10 cellular contexts compared by ENCODE assay signal in the genomic region with DNA sequence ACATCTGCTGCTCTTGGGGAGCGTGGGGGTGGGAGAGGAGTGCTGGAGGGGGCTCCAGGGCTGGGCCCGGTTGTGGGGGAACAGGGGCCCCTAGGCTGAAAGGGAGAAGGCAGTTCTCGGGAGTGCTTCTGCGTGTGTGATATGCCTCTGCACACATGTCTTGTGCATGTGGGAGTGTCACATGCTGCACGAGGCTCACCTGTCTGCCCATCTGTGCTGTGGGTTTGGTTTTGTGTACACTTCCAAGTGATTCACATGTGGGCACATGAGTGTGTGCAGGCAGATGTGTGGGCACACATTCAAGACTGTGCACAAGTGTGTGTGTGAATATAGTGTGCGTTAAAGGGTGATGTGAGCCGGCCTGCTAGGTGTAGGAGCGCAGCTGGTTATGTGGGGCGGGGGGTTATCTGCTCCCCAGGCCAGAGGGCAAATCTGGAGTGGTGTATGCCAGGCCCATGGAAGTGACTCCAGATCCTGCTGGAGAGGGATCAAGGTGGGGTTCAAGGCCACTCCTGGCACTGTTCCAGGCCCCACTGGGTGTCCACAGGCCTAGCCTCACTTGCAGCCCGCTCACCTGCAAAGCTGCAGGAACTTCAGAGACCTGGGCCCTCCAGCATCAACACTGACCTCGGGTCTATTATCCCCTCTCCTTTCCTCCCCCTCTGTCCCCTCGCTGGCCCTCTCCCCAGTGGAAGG. TPM values are rescaled to one million over a fixed set of nuclear protein-coding genes. Genes with fewer than 3 reads are reported as not detected.
DNase-seq lines count a peak whose midpoint lies in the region; ATAC-seq, FAIRE-seq and TF ChIP-seq lines count a peak whose summit lies in the region.
"Had no signal": no experiment of that assay in that cellular context is flagged by ENCODE, and none has a peak within 500 bp of the region (broad histone marks: within the 10 kb centered on the region; RNA-seq: fewer than 3 reads in every experiment).

No MANE protein-coding gene starts in this region.

- no peak for TF ChIP-seq POLR2A in ovary (IDR thresholded peaks at IDR 0.05)

- peak overlapping the region; percentile 94 for H3K4me2 ChIP-seq in PC-3 (ENCODE audit: low read length)

- TF ChIP-seq CTCF in A673 (conservative IDR thresholded peaks at IDR 0.05; ENCODE audit: low read depth, low read length): no peak
- TF ChIP-seq CTCF in PC-3 (conservative IDR thresholded peaks at IDR 0.05; ENCODE audit: low read depth, low read length): no peak
- no peak for TF ChIP-seq CTCF in fibroblast of pulmonary artery (IDR thresholded peaks at IDR 0.05; ENCODE audit: low read length, missing control alignments)
- no peak for TF ChIP-seq CTCF in ovary (IDR thresholded peaks at IDR 0.05)

- no peak for ATAC-seq in PC-3
- ATAC-seq in HG03442 (IDR thresholded peaks at IDR 0.05; ENCODE audit: unreplicated experiment): no peak

- BruUV-seq in A673 (replicated peaks; lab: Mats Ljungman, UMichigan): TSS peak; percentile 22
- BruUV-seq in PC-3 (replicated peaks; lab: Mats Ljungman, UMichigan): no TSS peak

- TF ChIP-seq EP300 in ovary (IDR thresholded peaks at IDR 0.05): no peak

- peaks cover 64% of the 10 kb centered on the region for H3K4me1 ChIP-seq in A673 (ENCODE audit: insufficient read depth, low read length, poor library complexity, severe bottlenecking)
- H3K4me1 ChIP-seq in PC-3 (ENCODE audit: insufficient read depth, low read length): peaks cover 32% of the 10 kb centered on the region
- H3K4me1 ChIP-seq in ovary (ENCODE audit: insufficient read depth): peaks cover 24% of the 10 kb centered on the region

- 44 to 61% (median 52%) methylated on average over 12 of the region's 12 CpGs for WGBS in ovary, 3 donors

- H2AFZ ChIP-seq in PC-3 (ENCODE audit: low read length): no peak overlapping the region

- H3K27me3 ChIP-seq in A673 (replicated peaks; ENCODE audit: insufficient read depth, low read depth, low read length, poor library complexity) (no peaks in the 10 kb centered on the region), PC-3 (ENCODE audit: low read length) (no peaks in the 10 kb centered on the region), ovary (no peaks in the 10 kb centered on the region)

- no peak overlapping the region for H3K9ac ChIP-seq in PC-3 (ENCODE audit: low read length)

- H3K9me2 ChIP-seq in PC-3 (replicated peaks; ENCODE audit: low read length): no peaks in the 10 kb centered on the region

- peaks cover 11% of the 10 kb centered on the region for H3K36me3 ChIP-seq in A673 (ENCODE audit: insufficient read depth, low read length, poor library complexity, severe bottlenecking)
- no peaks in the 10 kb centered on the region for H3K36me3 ChIP-seq in PC-3 (ENCODE audit: low read depth, low read length)
- H3K36me3 ChIP-seq in ovary: no peaks in the 10 kb centered on the region

- H3K4me3 ChIP-seq in A673 (ENCODE audit: low read depth, low read length, poor library complexity, severe bottlenecking) (peak overlapping the region; percentile 89), PC-3 (ENCODE audit: low read length) (no peak overlapping the region), fibroblast of pulmonary artery (replicated peaks; ENCODE audit: low read depth, low read length) (peak overlapping the region; percentile 63), ovary (peak overlapping the region; percentile 69)

- H3K79me2 ChIP-seq in PC-3 (ENCODE audit: low read length): peaks cover 38% of the 10 kb centered on the region

- POLR2A ChIA-PET in A673 (lab: Charles Lee; ENCODE audit: low non-redundant PET): no interaction called here
- POLR2A ChIA-PET in PC-3 (lab: Charles Lee; ENCODE audit: unreplicated experiment): interaction anchor here (0.9 kb wide), 1 partner anchor 26 kb away, joined by 3 read pairs; no protein-coding TSS in a partner anchor

- DNase-seq in A673 (ENCODE audit: low spot score) (no peak), PC-3 (peak; percentile 37), fibroblast of pulmonary artery (ENCODE audit: low read depth) (no peak), ovary (peak in 4 of 5 donors; percentile 70 to 81 (median 78)), frontal cortex (ENCODE audit: low spot score in 2 of 2) (no peak)
- no peak for DNase-seq in activated effector memory CD4-positive, alpha-beta T cell treated with anti-CD3 and anti-CD28 coated beads, Interleukin-2, amount 50 U/mL, for 16 hours
- no peak for DNase-seq in stimulated activated CD8-positive, alpha-beta memory T cell treated with anti-CD3 and anti-CD28 coated beads, Interleukin-4, amount 100 ng/mL, for 48 hours
- DNase-seq: activated CD4-positive, alpha-beta memory T cell treated with anti-CD3 and anti-CD28 coated beads, Interleukin-2, amount 10 ng/mL, durations not matched to agents 7 days and 5 days; COR-L47 had no signal

- H3K9me3 ChIP-seq in A673 (ENCODE audit: low read depth, low read length, poor library complexity, severe bottlenecking) (no peaks in the 10 kb centered on the region), PC-3 (ENCODE audit: low read length) (no peaks in the 10 kb centered on the region), ovary (no peaks in the 10 kb centered on the region)

- FAIRE-seq in frontal cortex (lab: Jason Lieb, UNC): no peak

- CTCF ChIA-PET in A673 (lab: Charles Lee) (no interaction called here), PC-3 (lab: Charles Lee) (no interaction called here)

- H3K27ac ChIP-seq in A673 (ENCODE audit: low read depth, low read length, poor library complexity, severe bottlenecking) (peak overlapping the region; percentile 98), PC-3 (ENCODE audit: low read length) (no peak overlapping the region), ovary (peak overlapping the region; percentile 91 to 92)

- no peaks in the 10 kb centered on the region for H4K20me1 ChIP-seq in PC-3 (ENCODE audit: low read length)

- intact Hi-C loops in A673 (cut with micrococcal nuclease; ENCODE audit: unreplicated experiment): loop anchor here (10.0 kb wide), 1 partner anchor 97 kb away; the partner anchor contains the start of gene SLC38A10
- intact Hi-C loops in PC-3 (cut with micrococcal nuclease): loop anchor here (10.0 kb wide), 2 partner anchors 123 to 137 kb away; partner anchors contain the start of gene ACTG1
- intact Hi-C loops in ovary (cut with DNase I): loop anchor here in 1 of 4 donors (5.0 to 10.0 kb wide), 2 partner anchors 91 to 97 kb away; partner anchors contain the start of gene SLC38A10

- no peaks in the 10 kb centered on the region for H3F3A ChIP-seq in PC-3 (ENCODE audit: low read length, unreplicated experiment)

RNA-seq across cellular contexts. Expression of gene BAHCC1, which starts 3.8 kb away (rescaled TPM):
- 74.2 and 80.6 TPM in 2 replicates for total RNA-seq in A673 (2021)
- total RNA-seq in PC-3 (2014; rRNA removed): 9.9 and 16.9 TPM in 2 replicates
- total RNA-seq in ovary: 10 to 100 TPM in 6 of 7 donors, 1 to 10 TPM in 1; 7.6 to 31.9 (median 24.2) TPM
- 10 to 100 TPM in 1 of 2 donors, 1 to 10 TPM in 1; 1.9 to 16.0 TPM for polyA plus RNA-seq in ovary
- total RNA-seq in frontal cortex: 5.7 TPM

Comparison
In these comparisons a context has a peak if more than half of its experiments do, and no peak if none do; other contexts are left out.
1. DNase-seq: peak in PC-3 (single experiment) and ovary (4 of 5); none in A673 (single experiment), fibroblast of pulmonary artery (single experiment), activated effector memory CD4-positive, alpha-beta T cell treated with anti-CD3 and anti-CD28 coated beads, Interleukin-2, amount 50 U/mL, for 16 hours (single experiment), frontal cortex (0 of 2) and stimulated activated CD8-positive, alpha-beta memory T cell treated with anti-CD3 and anti-CD28 coated beads, Interleukin-4, amount 100 ng/mL, for 48 hours (single experiment).